Comparison of ENCODE assay signal across 1 cellular context in the genomic region with DNA sequence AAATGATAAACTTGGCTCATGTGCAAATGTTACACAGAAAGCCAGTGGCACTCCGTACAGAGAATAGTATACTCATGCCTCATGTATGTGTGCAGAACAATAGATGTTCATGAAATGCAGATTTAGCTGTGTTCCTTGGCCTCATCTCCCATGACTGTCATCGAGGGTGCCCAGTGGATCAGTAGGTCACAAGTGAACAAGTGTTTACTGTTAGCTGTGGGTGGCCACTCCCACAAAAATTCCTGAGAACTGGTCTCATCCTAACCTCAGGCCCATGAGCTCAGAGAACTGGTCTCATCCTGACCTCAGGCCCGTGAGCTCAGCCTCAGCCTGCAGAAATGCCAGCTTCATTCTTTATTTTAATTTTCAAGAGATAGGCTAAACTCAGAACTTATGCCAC.
TF ChIP-seq lines count a peak whose summit lies in the region.

No MANE protein-coding gene starts in this region.

TF ChIP-seq in HEK293T, 16 proteins besides CTCF, POLR2A, EP300 and RAD21 (continued from another document):
- TF ChIP-seq, protein P1, sequence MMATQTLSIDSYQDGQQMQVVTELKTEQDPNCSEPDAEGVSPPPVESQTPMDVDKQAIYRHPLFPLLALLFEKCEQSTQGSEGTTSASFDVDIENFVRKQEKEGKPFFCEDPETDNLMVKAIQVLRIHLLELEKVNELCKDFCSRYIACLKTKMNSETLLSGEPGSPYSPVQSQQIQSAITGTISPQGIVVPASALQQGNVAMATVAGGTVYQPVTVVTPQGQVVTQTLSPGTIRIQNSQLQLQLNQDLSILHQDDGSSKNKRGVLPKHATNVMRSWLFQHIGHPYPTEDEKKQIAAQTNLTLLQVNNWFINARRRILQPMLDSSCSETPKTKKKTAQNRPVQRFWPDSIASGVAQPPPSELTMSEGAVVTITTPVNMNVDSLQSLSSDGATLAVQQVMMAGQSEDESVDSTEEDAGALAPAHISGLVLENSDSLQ (IDR thresholded peaks at IDR 0.05) = no peak
- TF ChIP-seq TARDBP (IDR thresholded peaks at IDR 0.05) (no peak), ELF4 (IDR thresholded peaks at IDR 0.05) (no peak), ZNF384 (IDR thresholded peaks at IDR 0.05) (no peak), FOXA1 (IDR thresholded peaks at IDR 0.05) (no peak), SP1 (IDR thresholded peaks at IDR 0.05) (no peak), L3MBTL2 (conservative IDR thresholded peaks at IDR 0.05) (no peak), CTBP1 (IDR thresholded peaks at IDR 0.05; ENCODE audit: borderline replicate concordance) (no peak), BHLHE40 (IDR thresholded peaks at IDR 0.05; ENCODE audit: borderline replicate concordance) (no peak)
